In genomic region chr6:125009578-125009977, GRCh38 we compare ENCODE assay signal across 31 cellular contexts. TPM values are rescaled to one million over a fixed set of nuclear protein-coding genes. Genes with fewer than 3 reads are reported as not detected.
DNase-seq lines count a peak whose midpoint lies in the region; ATAC-seq and TF ChIP-seq lines count a peak whose summit lies in the region.
"Had no signal": no experiment of that assay in that cellular context is flagged by ENCODE, and none has a peak within 500 bp of the region (broad histone marks: within the 10 kb centered on the region; RNA-seq: fewer than 3 reads in every experiment).

No MANE protein-coding gene starts in this region.

- H3K27ac Mint-ChIP-seq in MCF 10A (ENCODE audit: low read depth, unreplicated experiment) = peak overlapping the region; percentile 36
- H3K27ac Mint-ChIP-seq in activated T-cell treated with anti-CD3 and anti-CD28 coated beads, Interleukin-2, amount 50 U/mL, for 24 hours = no peak overlapping the region
- H3K27ac Mint-ChIP-seq: activated naive CD4-positive, alpha-beta T cell treated with anti-CD3 and anti-CD28 coated beads for 36 hours; HFFc6; stimulated activated memory B cell treated with anti-CD40 and anti-IgM and Interleukin-4, amounts not matched to agents 10 μg/mL and 1 μg/mL and 100 μg/mL, for 72 hours; T-cell had no signal

- H2AFZ ChIP-seq in mammary epithelial cell (ENCODE audit: low read depth, low read length) = no peak overlapping the region

- H3K4me1 Mint-ChIP-seq in MCF 10A (ENCODE audit: insufficient read depth, unreplicated experiment) = peaks cover 36% of the 10 kb centered on the region
- peaks cover 5% of the 10 kb centered on the region for H3K4me1 Mint-ChIP-seq in activated T-cell treated with anti-CD3 and anti-CD28 coated beads, Interleukin-2, amount 50 U/mL, for 24 hours (ENCODE audit: low read depth)
- H3K4me1 Mint-ChIP-seq: stimulated activated memory B cell treated with anti-CD40 and anti-IgM and Interleukin-4, amounts not matched to agents 10 μg/mL and 1 μg/mL and 100 μg/mL, for 72 hours; T-cell had no signal

- no peak overlapping the region for H3K4me3 Mint-ChIP-seq in MCF 10A (ENCODE audit: unreplicated experiment)
- no peak overlapping the region for H3K4me3 Mint-ChIP-seq in activated T-cell treated with anti-CD3 and anti-CD28 coated beads, Interleukin-2, amount 50 U/mL, for 24 hours
- H3K4me3 Mint-ChIP-seq: activated naive CD4-positive, alpha-beta T cell treated with anti-CD3 and anti-CD28 coated beads for 36 hours; activated T-cell treated with anti-CD3 and anti-CD28 coated beads, Interleukin-2, amount 50 U/mL, for 4 hours; HFFc6; stimulated activated memory B cell treated with anti-CD40 and anti-IgM and Interleukin-4, amounts not matched to agents 10 μg/mL and 1 μg/mL and 100 μg/mL, for 72 hours; T-cell had no signal

- H3K9ac ChIP-seq in mammary epithelial cell (ENCODE audit: insufficient read depth, low read length) = no peak overlapping the region

- DNase-seq in MCF 10A (ENCODE audit: unreplicated experiment) (no peak), mammary epithelial cell (no peak), fibroblast of pulmonary artery (ENCODE audit: low read depth) (peak; percentile 55), omental fat pad (ENCODE audit: low spot score) (no peak), dorsolateral prefrontal cortex (no peak)
- DNase-seq in activated T-cell treated with anti-CD3 and anti-CD28 coated beads, Interleukin-2, amount 50 U/mL, for 24 hours = no peak
- DNase-seq in stimulated activated naive CD4-positive, alpha-beta T cell treated with Interleukin-2 at 50 U/mL for 16 hours (lab: John Stamatoyannopoulos, UW) = no peak
- no peak for DNase-seq in activated CD4-positive, CD25-positive, alpha-beta regulatory T cell treated with anti-CD3 and anti-CD28 coated beads, Interleukin-2, amount 50 U/mL, for 72 hours
- DNase-seq: activated CD8-positive, alpha-beta memory T cell treated with anti-CD3 and anti-CD28 coated beads for 24 hours; activated naive CD4-positive, alpha-beta T cell treated with anti-CD3 and anti-CD28 coated beads for 36 hours; activated T-cell treated with anti-CD3 and anti-CD28 coated beads, Interleukin-2, amount 50 U/mL, for 4 hours; C1 segment of cervical spinal cord; central memory CD4-positive, alpha-beta T cell; effector CD8-positive, alpha-beta T cell; glutamatergic neuron; HFFc6; Karpas-422; midbrain; NCI-H187 treated with DMSO at 0.1 percent for 48 hours; NCI-H226; NCI-H82; PC-3; SHP77 treated with DMSO at 0.1 percent for 48 hours; stimulated activated CD4-positive, alpha-beta T cell treated with anti-CD3 and anti-CD28 coated beads, Interleukin-2, amount 100 ng/mL, for 24 hours; T-cell; thyroid gland had no signal

- H4K20me1 ChIP-seq in mammary epithelial cell (ENCODE audit: insufficient read depth, low read length) = no peaks in the 10 kb centered on the region

- BruUV-seq in MCF 10A (replicated peaks; lab: Mats Ljungman, UMichigan) = no TSS peak
- BruUV-seq in mammary epithelial cell (replicated peaks; lab: Mats Ljungman, UMichigan) = no TSS peak

- no peak for TF ChIP-seq CTCF in MCF 10A (IDR thresholded peaks at IDR 0.05; ENCODE audit: unreplicated experiment)
- TF ChIP-seq CTCF in mammary epithelial cell (conservative IDR thresholded peaks at IDR 0.05 in 1 of 2, IDR thresholded peaks at IDR 0.05 in 1 of 2; ENCODE audit: extremely low read depth in 1 of 2, insufficient read depth in 1 of 2, low read depth in 1 of 2, low read length in 2 of 2) = no peak
- no peak for TF ChIP-seq CTCF in fibroblast of pulmonary artery (IDR thresholded peaks at IDR 0.05; ENCODE audit: low read length, missing control alignments)
- no peak for TF ChIP-seq CTCF in omental fat pad (IDR thresholded peaks at IDR 0.05)
- no peak for TF ChIP-seq CTCF in dorsolateral prefrontal cortex (IDR thresholded peaks at IDR 0.05 in 54 of 56, conservative IDR thresholded peaks at IDR 0.05 in 2 of 56; ENCODE audit: low read depth in 1 of 56, partially characterized antibody in 56 of 56)

- H3K9me3 ChIP-seq in mammary epithelial cell (replicated peaks; ENCODE audit: insufficient read depth, low read length) = no peaks in the 10 kb centered on the region
- H3K9me3 ChIP-seq: prostate gland, thyroid gland had no signal

- whole genome bisulfite sequencing in mammary epithelial cell (ENCODE audit: low coverage, missing lambda C conversion rate) = 54% methylated on average over 4 of the region's 4 CpGs

- H3K9me3 Mint-ChIP-seq in MCF 10A (ENCODE audit: unreplicated experiment) = no peaks in the 10 kb centered on the region
- no peaks in the 10 kb centered on the region for H3K9me3 Mint-ChIP-seq in activated T-cell treated with anti-CD3 and anti-CD28 coated beads, Interleukin-2, amount 50 U/mL, for 24 hours
- H3K9me3 Mint-ChIP-seq: activated T-cell treated with anti-CD3 and anti-CD28 coated beads, Interleukin-2, amount 50 U/mL, for 4 hours; HFFc6; stimulated activated memory B cell treated with anti-CD40 and anti-IgM and Interleukin-4, amounts not matched to agents 10 μg/mL and 1 μg/mL and 100 μg/mL, for 72 hours; T-cell had no signal

- intact Hi-C loops in MCF 10A (cut with micrococcal nuclease) = no loop called here
- intact Hi-C loops in mammary epithelial cell (cut with micrococcal nuclease) = no loop called here
- intact Hi-C loops in dorsolateral prefrontal cortex (cut with DNase I) = no loop called here

- dilution Hi-C loops in mammary epithelial cell (cut with HindIII; ENCODE audit: low sequenced_read_pairs) = no loop called here

- in situ Hi-C loops in mammary epithelial cell (cut with MboI; ENCODE audit: low sequenced_read_pairs in 2 of 2) = no loop called here

- peaks cover 36% of the 10 kb centered on the region for H3K4me1 ChIP-seq in mammary epithelial cell (ENCODE audit: insufficient read depth, low read length)
- H3K4me1 ChIP-seq: prostate gland had no signal

- no peak overlapping the region for H3K4me3 ChIP-seq in mammary epithelial cell (replicated peaks in 1 of 3; ENCODE audit: insufficient read depth in 1 of 3, low read depth in 2 of 3, low read length in 3 of 3)
- H3K4me3 ChIP-seq in fibroblast of pulmonary artery (replicated peaks; ENCODE audit: low read depth, low read length) = no peak overlapping the region
- peak overlapping the region in 5 of 59 donors; percentile 0 to 11 (median 2) for H3K4me3 ChIP-seq in dorsolateral prefrontal cortex
- H3K4me3 ChIP-seq: prostate gland, skin epidermis, thyroid gland had no signal

- POLR2A ChIA-PET in MCF 10A (lab: Yijun Ruan, JAX) = interaction anchor here (0.6 to 3.0 kb wide), 7 partner anchors 10 to 93 kb away, joined by 3 to 15 read pairs (median 3); no protein-coding TSS in a partner anchor

- peak; percentile 84 for ATAC-seq in omental fat pad (ENCODE audit: low FRiP score)
- ATAC-seq: activated T-cell treated with anti-CD3 and anti-CD28 coated beads, Interleukin-2, amount 50 U/mL, for 4 hours; esophagus mucosa; PC-3; stimulated activated memory B cell treated with anti-CD40 and anti-IgM and Interleukin-4, amounts not matched to agents 10 μg/mL and 1 μg/mL and 100 μg/mL, for 72 hours; T-cell had no signal

- H3K27me3 Mint-ChIP-seq in MCF 10A (ENCODE audit: insufficient read depth, unreplicated experiment) = no peaks in the 10 kb centered on the region
- no peaks in the 10 kb centered on the region for H3K27me3 Mint-ChIP-seq in activated T-cell treated with anti-CD3 and anti-CD28 coated beads, Interleukin-2, amount 50 U/mL, for 24 hours
- H3K27me3 Mint-ChIP-seq: stimulated activated memory B cell treated with anti-CD40 and anti-IgM and Interleukin-4, amounts not matched to agents 10 μg/mL and 1 μg/mL and 100 μg/mL, for 72 hours; T-cell had no signal

- peaks cover 83% of the 10 kb centered on the region for H3K79me2 ChIP-seq in mammary epithelial cell (ENCODE audit: insufficient read depth, low read length)

- H3K36me3 ChIP-seq in mammary epithelial cell (ENCODE audit: insufficient read depth, low read length) = peaks cover 13% of the 10 kb centered on the region
- H3K36me3 ChIP-seq: prostate gland, thyroid gland had no signal

- H3K4me2 ChIP-seq in mammary epithelial cell (ENCODE audit: insufficient read depth, low read depth, low read length) = no peak overlapping the region

- peaks cover 11% of the 10 kb centered on the region for H3K36me3 Mint-ChIP-seq in MCF 10A (ENCODE audit: insufficient read depth, unreplicated experiment)
- no peaks in the 10 kb centered on the region for H3K36me3 Mint-ChIP-seq in activated T-cell treated with anti-CD3 and anti-CD28 coated beads, Interleukin-2, amount 50 U/mL, for 24 hours (ENCODE audit: low read depth)
- H3K36me3 Mint-ChIP-seq: stimulated activated memory B cell treated with anti-CD40 and anti-IgM and Interleukin-4, amounts not matched to agents 10 μg/mL and 1 μg/mL and 100 μg/mL, for 72 hours; T-cell had no signal

- H3K27ac ChIP-seq in mammary epithelial cell (ENCODE audit: insufficient read depth, low read depth, low read length) (no peak overlapping the region), dorsolateral prefrontal cortex (peak overlapping the region in 2 of 59 donors; percentile 9 to 10)
- H3K27ac ChIP-seq: 22Rv1, prostate gland, skin epidermis had no signal

- CTCF ChIA-PET in MCF 10A (lab: Yijun Ruan, JAX) = interaction anchor here (0.6 to 1.3 kb wide), 5 partner anchors 10 to 920 kb away, joined by 3 to 5 read pairs (median 4); no protein-coding TSS in a partner anchor
- CTCF ChIA-PET in mammary epithelial cell (lab: Charles Lee; ENCODE audit: low non-redundant PET) = no interaction called here

- H3K27me3 ChIP-seq in mammary epithelial cell (ENCODE audit: insufficient read depth, low read length) (no peaks in the 10 kb centered on the region), dorsolateral prefrontal cortex (no peaks in the 10 kb centered on the region)
- H3K27me3 ChIP-seq: thyroid gland had no signal

RNA-seq across cellular contexts. Expression of gene RNF217, which starts 47.3 kb away (rescaled TPM):
- total RNA-seq in MCF 10A (2022) (22.8 and 24.8 TPM in 2 replicates), mammary epithelial cell (100 to 1,000 TPM in 1 of 2 donors, 10 to 100 TPM in 1; 53.9 to 103 TPM), omental fat pad (10 to 100 TPM; 30.7 to 61.1 (median 38.4) TPM), dorsolateral prefrontal cortex (10 to 100 TPM; 13.2 to 35.6 (median 22.1) TPM)
- polyA plus RNA-seq in mammary epithelial cell = 25.5 TPM
- 54.8 TPM for polyA minus RNA-seq in mammary epithelial cell
